Comparison of ENCODE assay signal across 16 cellular contexts in genomic region chr3:139710212-139710611, GRCh38.
"Had no signal": no experiment of that assay in that cellular context is flagged by ENCODE, and none has a peak within 500 bp of the region (broad histone marks: within the 10 kb centered on the region; RNA-seq: fewer than 3 reads in every experiment).

No MANE protein-coding gene starts in this region.

- H3K4me3 ChIP-seq: left ventricle myocardium inferior, mucosa of descending colon had no signal

- H3K9me3 ChIP-seq: left ventricle myocardium inferior, mucosa of descending colon, neutrophil had no signal

- H3K4me1 ChIP-seq: left ventricle myocardium inferior had no signal

- FAIRE-seq: colon, endometrium, keratinocyte, TTC549 had no signal

- DNase-seq: activated CD4-positive, alpha-beta T cell treated with anti-CD3 and anti-CD28 coated beads for 4 hours; activated CD8-positive, alpha-beta memory T cell treated with anti-CD3 and anti-CD28 coated beads, Interleukin-2, amount 50 U/mL, for 4 hours; activated CD8-positive, alpha-beta T cell treated with anti-CD3 and anti-CD28 coated beads for 36 hours; activated effector memory CD4-positive, alpha-beta T cell treated with anti-CD3 and anti-CD28 coated beads, Interleukin-2, amount 50 U/mL, for 16 hours; activated T-cell treated with anti-CD3 and anti-CD28 coated beads, Interleukin-2, amount 50 U/mL, for 48 hours; amniotic stem cell; left ventricle myocardium inferior; mucosa of descending colon; naive thymus-derived CD4-positive, alpha-beta T cell; retina; stimulated activated CD4-positive, alpha-beta T cell treated with anti-CD3 and anti-CD28 coated beads, Interleukin-2, amount 100 ng/mL, for 48 hours had no signal

- H3K27ac ChIP-seq: left ventricle myocardium inferior, neutrophil had no signal

- H3K36me3 ChIP-seq: left ventricle myocardium inferior, neutrophil had no signal
